In genomic region chr12:98453492-98453891, GRCh38 we compare ENCODE assay signal across 27 cellular contexts.
"Had no signal": no experiment of that assay in that cellular context is flagged by ENCODE, and none has a peak within 500 bp of the region (broad histone marks: within the 10 kb centered on the region; RNA-seq: fewer than 3 reads in every experiment).

No MANE protein-coding gene starts in this region.

- DNase-seq: activated B cell treated with CpG ODN at 0.5 μM for 24 hours; activated CD4-positive, alpha-beta T cell treated with anti-CD3 and anti-CD28 coated beads, Interleukin-2, amount 50 U/mL, for 1 hour; activated effector memory CD4-positive, alpha-beta T cell treated with anti-CD3 and anti-CD28 coated beads, Interleukin-2, amount 50 U/mL, for 16 hours; activated naive CD4-positive, alpha-beta T cell treated with anti-CD3 and anti-CD28 coated beads for 36 hours; activated naive CD8-positive, alpha-beta T cell treated with anti-CD3 and anti-CD28 coated beads, Interleukin-2, amount 10 ng/mL, durations not matched to agents 7 days and 5 days; activated T-cell treated with anti-CD3 and anti-CD28 coated beads, Interleukin-2, amount 50 U/mL, for 1 hour; amniotic stem cell; aorta; body of pancreas; cortex of kidney; dermis blood vessel endothelial cell; effector CD4-positive, alpha-beta T cell; effector memory CD8-positive, alpha-beta T cell; erythroblast; foreskin keratinocyte; gastrocnemius medialis; glutamatergic neuron; T-helper 1 cell; T-helper 17 cell; T1000; WERI-Rb-1 had no signal

- H3K27ac ChIP-seq: body of pancreas, esophagus muscularis mucosa, foreskin keratinocyte, gastrocnemius medialis, WERI-Rb-1 had no signal

- H3K4me3 ChIP-seq: body of pancreas, esophagus muscularis mucosa, gastrocnemius medialis had no signal

- H3K36me3 Mint-ChIP-seq: activated naive CD8-positive, alpha-beta T cell treated with anti-CD3 and anti-CD28 coated beads, Interleukin-2, amount 10 ng/mL, durations not matched to agents 7 days and 5 days had no signal

- H3K4me3 Mint-ChIP-seq: activated B cell treated with CpG ODN at 0.5 μM for 24 hours; activated CD8-positive, alpha-beta T cell treated with anti-CD3 and anti-CD28 coated beads for 36 hours; activated naive CD4-positive, alpha-beta T cell treated with anti-CD3 and anti-CD28 coated beads for 36 hours; activated naive CD4-positive, alpha-beta T cell treated with anti-CD3 and anti-CD28 coated beads, Interleukin-2, amount 50 U/mL, for 24 hours; activated naive CD8-positive, alpha-beta T cell treated with anti-CD3 and anti-CD28 coated beads, Interleukin-2, amount 10 ng/mL, durations not matched to agents 7 days and 5 days; activated T-helper 1 cell treated with anti-CD3 and anti-CD28 coated beads, Interleukin-12 subunit alpha, Interleukin-12 subunit beta, Interleukin-2, Interleukin-4 antibody, amounts not matched to agents 30 ng/mL and 10 ng/mL and 1 ng/mL, durations not matched to agents 14 hours and 24 hours and 36 hours; effector memory CD8-positive, alpha-beta T cell; T-helper 17 cell; T-helper 2 cell treated with Interferon-gamma antibody and Interleukin-4, amounts not matched to agents 5 μg/mL and 100 μg/mL, for 36 hours had no signal

- H3K27ac Mint-ChIP-seq: activated B cell treated with CpG ODN at 0.5 μM for 24 hours; activated CD8-positive, alpha-beta T cell treated with anti-CD3 and anti-CD28 coated beads for 36 hours; activated naive CD4-positive, alpha-beta T cell treated with anti-CD3 and anti-CD28 coated beads for 36 hours; activated naive CD4-positive, alpha-beta T cell treated with anti-CD3 and anti-CD28 coated beads, Interleukin-2, amount 50 U/mL, for 24 hours; activated naive CD8-positive, alpha-beta T cell treated with anti-CD3 and anti-CD28 coated beads, Interleukin-2, amount 10 ng/mL, durations not matched to agents 7 days and 5 days; activated T-helper 1 cell treated with anti-CD3 and anti-CD28 coated beads, Interleukin-12 subunit alpha, Interleukin-12 subunit beta, Interleukin-2, Interleukin-4 antibody, amounts not matched to agents 30 ng/mL and 10 ng/mL and 1 ng/mL, durations not matched to agents 14 hours and 24 hours and 36 hours; effector memory CD8-positive, alpha-beta T cell; T-helper 17 cell; T-helper 2 cell treated with Interferon-gamma antibody and Interleukin-4, amounts not matched to agents 5 μg/mL and 100 μg/mL, for 36 hours had no signal

- H3K9me3 ChIP-seq: body of pancreas, esophagus muscularis mucosa, gastrocnemius medialis had no signal

- H3K36me3 ChIP-seq: esophagus muscularis mucosa, gastrocnemius medialis, WERI-Rb-1 had no signal

- H3K4me1 ChIP-seq: foreskin keratinocyte, gastrocnemius medialis had no signal

- ATAC-seq: activated CD4-positive, CD25-positive, alpha-beta regulatory T cell treated with anti-CD3 and anti-CD28 coated beads, Interleukin-2, amount 50 U/mL, for 24 hours; activated CD8-positive, alpha-beta T cell treated with anti-CD3 and anti-CD28 coated beads for 36 hours; body of pancreas; effector memory CD8-positive, alpha-beta T cell; foreskin keratinocyte; gastrocnemius medialis; T-helper 17 cell had no signal

- H3K27me3 ChIP-seq: body of pancreas, esophagus muscularis mucosa had no signal

- H3K9me3 Mint-ChIP-seq: activated B cell treated with CpG ODN at 0.5 μM for 24 hours; activated CD8-positive, alpha-beta T cell treated with anti-CD3 and anti-CD28 coated beads for 36 hours; activated naive CD4-positive, alpha-beta T cell treated with anti-CD3 and anti-CD28 coated beads for 36 hours; activated naive CD4-positive, alpha-beta T cell treated with anti-CD3 and anti-CD28 coated beads, Interleukin-2, amount 50 U/mL, for 24 hours; activated naive CD8-positive, alpha-beta T cell treated with anti-CD3 and anti-CD28 coated beads, Interleukin-2, amount 10 ng/mL, durations not matched to agents 7 days and 5 days; activated T-helper 1 cell treated with anti-CD3 and anti-CD28 coated beads, Interleukin-12 subunit alpha, Interleukin-12 subunit beta, Interleukin-2, Interleukin-4 antibody, amounts not matched to agents 30 ng/mL and 10 ng/mL and 1 ng/mL, durations not matched to agents 14 hours and 24 hours and 36 hours; effector memory CD8-positive, alpha-beta T cell; T-helper 2 cell treated with Interferon-gamma antibody and Interleukin-4, amounts not matched to agents 5 μg/mL and 100 μg/mL, for 36 hours had no signal
